In genomic region chr6:147023148-147023547, GRCh38 we compare ENCODE assay signal across 12 cellular contexts.
"Had no signal": no experiment of that assay in that cellular context is flagged by ENCODE, and none has a peak within 500 bp of the region (broad histone marks: within the 10 kb centered on the region; RNA-seq: fewer than 3 reads in every experiment).

No MANE protein-coding gene starts in this region.

- ATAC-seq: heart left ventricle; left colon; naive thymus-derived CD4-positive, alpha-beta T cell; stimulated activated effector memory CD8-positive, alpha-beta T cell treated with anti-CD3 and anti-CD28 coated beads, Interleukin-12 subunit alpha, Interleukin-12 subunit beta, amount 100 ng/mL, for 72 hours; WTC11 had no signal

- H3K27ac ChIP-seq: heart left ventricle, right atrium auricular region, thyroid gland, uterus had no signal

- H3K4me3 ChIP-seq: heart left ventricle, lung, right atrium auricular region, thyroid gland, uterus had no signal

- DNase-seq: activated CD4-positive, alpha-beta T cell treated with anti-CD3 and anti-CD28 coated beads, Interleukin-2, amount 10 ng/mL, durations not matched to agents 24 days and 14 days; activated CD8-positive, alpha-beta memory T cell treated with anti-CD3 and anti-CD28 coated beads for 24 hours; activated naive CD4-positive, alpha-beta T cell treated with anti-CD3 and anti-CD28 coated beads, Interleukin-2, amount 10 ng/mL, durations not matched to agents 7 days and 5 days; heart left ventricle; left colon; naive thymus-derived CD4-positive, alpha-beta T cell; thyroid gland; uterus had no signal

- H3K36me3 ChIP-seq: heart left ventricle, right atrium auricular region, thyroid gland, uterus had no signal

- H3K4me1 ChIP-seq: heart left ventricle, right atrium auricular region, thyroid gland, uterus had no signal

- H3K27me3 ChIP-seq: heart left ventricle, right atrium auricular region, thyroid gland, uterus had no signal

- H3K9me3 ChIP-seq: heart left ventricle, right atrium auricular region, thyroid gland, uterus had no signal
